8 cellular contexts compared by ENCODE assay signal in genomic region chr2:11482473-11483031, GRCh38. TPM values are rescaled to one million over a fixed set of nuclear protein-coding genes. Genes with fewer than 3 reads are reported as not detected.
DNase-seq lines count a peak whose midpoint lies in the region; ATAC-seq, FAIRE-seq and TF ChIP-seq lines count a peak whose summit lies in the region.

No MANE protein-coding gene starts in this region.

- H3K4me1 Mint-ChIP-seq in astrocyte (ENCODE audit: low read depth, unreplicated experiment) (peaks cover 8% of the 10 kb centered on the region), T-helper 17 cell (peaks cover 8% of the 10 kb centered on the region)
- peaks cover 10% of the 10 kb centered on the region for H3K4me1 Mint-ChIP-seq in stimulated activated effector memory CD8-positive, alpha-beta T cell treated with anti-CD3 and anti-CD28 coated beads, Interleukin-12 subunit alpha, Interleukin-12 subunit beta, amount 100 ng/mL, for 72 hours

- H3K9me3 Mint-ChIP-seq in astrocyte (ENCODE audit: unreplicated experiment): no peaks in the 10 kb centered on the region
- no peaks in the 10 kb centered on the region for H3K9me3 Mint-ChIP-seq in stimulated activated effector memory CD8-positive, alpha-beta T cell treated with anti-CD3 and anti-CD28 coated beads, Interleukin-12 subunit alpha, Interleukin-12 subunit beta, amount 100 ng/mL, for 72 hours

- H3K36me3 Mint-ChIP-seq in astrocyte (ENCODE audit: low read depth, unreplicated experiment) (peaks cover 1% of the 10 kb centered on the region), T-helper 17 cell (ENCODE audit: low read depth) (peaks cover 7% of the 10 kb centered on the region)
- no peaks in the 10 kb centered on the region for H3K36me3 Mint-ChIP-seq in stimulated activated effector memory CD8-positive, alpha-beta T cell treated with anti-CD3 and anti-CD28 coated beads, Interleukin-12 subunit alpha, Interleukin-12 subunit beta, amount 100 ng/mL, for 72 hours

- peaks cover 6% of the 10 kb centered on the region for H3K4me1 ChIP-seq in astrocyte (ENCODE audit: insufficient read depth, low read length)

- H3K9ac ChIP-seq in astrocyte (ENCODE audit: low read length): no peak overlapping the region

- ATAC-seq in HG02798 (IDR thresholded peaks at IDR 0.05; ENCODE audit: poor library complexity, unreplicated experiment) (peak; percentile 28), T-helper 17 cell (no peak), HG02610 (IDR thresholded peaks at IDR 0.05; ENCODE audit: unreplicated experiment) (no peak)
- peak; percentile 32 for ATAC-seq in stimulated activated effector memory CD8-positive, alpha-beta T cell treated with anti-CD3 and anti-CD28 coated beads, Interleukin-12 subunit alpha, Interleukin-12 subunit beta, amount 100 ng/mL, for 72 hours

- H3K4me2 ChIP-seq in astrocyte (ENCODE audit: low read length): peak overlapping the region; percentile 86

- H3K27me3 Mint-ChIP-seq in astrocyte (ENCODE audit: low read depth, unreplicated experiment) (peaks cover 10% of the 10 kb centered on the region), T-helper 17 cell (peaks cover 70% of the 10 kb centered on the region)

- H3K27ac Mint-ChIP-seq in astrocyte (ENCODE audit: unreplicated experiment) (no peak overlapping the region), T-helper 17 cell (no peak overlapping the region)
- no peak overlapping the region for H3K27ac Mint-ChIP-seq in stimulated activated effector memory CD8-positive, alpha-beta T cell treated with anti-CD3 and anti-CD28 coated beads, Interleukin-12 subunit alpha, Interleukin-12 subunit beta, amount 100 ng/mL, for 72 hours

- H3K27ac ChIP-seq in astrocyte (ENCODE audit: low read depth, low read length): no peak overlapping the region

- no peaks in the 10 kb centered on the region for H3K79me2 ChIP-seq in astrocyte (ENCODE audit: insufficient read depth, low read length)

- DNase-seq in astrocyte (ENCODE audit: low read depth) (no peak), iPS-NIHi11 (ENCODE audit: low spot score) (peak; percentile 90), T-helper 17 cell (no peak), DMS53 treated with DMSO at 0.1 percent for 48 hours (lab: John Stamatoyannopoulos, UW; ENCODE audit: unreplicated experiment) (no peak), GOT3 (lab: John Stamatoyannopoulos, UW) (no peak)
- no peak for DNase-seq in stimulated activated effector memory CD8-positive, alpha-beta T cell treated with anti-CD3 and anti-CD28 coated beads, Interleukin-12 subunit alpha, Interleukin-12 subunit beta, amount 100 ng/mL, for 72 hours (ENCODE audit: low spot score in 2 of 2)

- H3K4me3 ChIP-seq in astrocyte (ENCODE audit: insufficient read depth, low read depth, low read length): peak overlapping the region; percentile 52

- H3K4me3 Mint-ChIP-seq in astrocyte (ENCODE audit: unreplicated experiment): no peak overlapping the region
- H3K4me3 Mint-ChIP-seq in stimulated activated effector memory CD8-positive, alpha-beta T cell treated with anti-CD3 and anti-CD28 coated beads, Interleukin-12 subunit alpha, Interleukin-12 subunit beta, amount 100 ng/mL, for 72 hours: peak overlapping the region; percentile 50
- no peak overlapping the region for H3K4me3 Mint-ChIP-seq in T-helper 17 cell

- no peak for FAIRE-seq in astrocyte (lab: Jason Lieb, UNC)

- H3K9me3 ChIP-seq in astrocyte (ENCODE audit: insufficient read depth, low read depth, low read length): peaks cover under 1% of the 10 kb centered on the region
- no peaks in the 10 kb centered on the region for H3K9me3 ChIP-seq in T-helper 17 cell (ENCODE audit: control insufficient read depth, low read length, poor library complexity, severe bottlenecking)

- peaks cover 67% of the 10 kb centered on the region for H3K27me3 ChIP-seq in astrocyte (ENCODE audit: insufficient read depth, low read length)

- peak overlapping the region; percentile 71 for H2AFZ ChIP-seq in astrocyte (ENCODE audit: low read depth, low read length)

- no peaks in the 10 kb centered on the region for H4K20me1 ChIP-seq in astrocyte (ENCODE audit: insufficient read depth, low read length)

- no peak for TF ChIP-seq CTCF in astrocyte (IDR thresholded peaks at IDR 0.05; ENCODE audit: insufficient read depth, low read depth, low read length)

- no peaks in the 10 kb centered on the region for H3K36me3 ChIP-seq in astrocyte (ENCODE audit: insufficient read depth, low read length)

RNA-seq across cellular contexts. Expression of gene E2F6, which starts 16.6 kb away (rescaled TPM):
- total RNA-seq in astrocyte (20.3 and 22.1 TPM in 2 replicates), T-helper 17 cell (1 to 10 TPM; 4.4 to 5.1 TPM)

RNA-seq across cellular contexts. Expression of gene GREB1, which starts 51.3 kb away (rescaled TPM):
- total RNA-seq in astrocyte (9.3 and 14.5 TPM in 2 replicates), T-helper 17 cell (1 to 10 TPM in 1 of 2 donors, under 1 TPM in 1; 0.15 to 1.1 TPM)

Comparison
In these comparisons a context has a peak if more than half of its experiments do, and no peak if none do; other contexts are left out.
1. ATAC-seq: peak in HG02798 (single experiment) and stimulated activated effector memory CD8-positive, alpha-beta T cell treated with anti-CD3 and anti-CD28 coated beads, Interleukin-12 subunit alpha, Interleukin-12 subunit beta, amount 100 ng/mL, for 72 hours (single experiment); none in T-helper 17 cell (single experiment) and HG02610 (single experiment).